In genomic region chr16:27639588-27640276, GRCh38 we compare ENCODE assay signal across 9 cellular contexts.
DNase-seq lines count a peak whose midpoint lies in the region; TF ChIP-seq lines count a peak whose summit lies in the region.
"Had no signal": no experiment of that assay in that cellular context is flagged by ENCODE, and none has a peak within 500 bp of the region (broad histone marks: within the 10 kb centered on the region; RNA-seq: fewer than 3 reads in every experiment).

No MANE protein-coding gene starts in this region.

- no peaks in the 10 kb centered on the region for H3K36me3 ChIP-seq in iPS-15b (ENCODE audit: control insufficient read depth, insufficient read depth, low read length)
- peaks cover 0 to 79% (median 0%) of the 10 kb centered on the region in 6 donors for H3K36me3 ChIP-seq in spleen

- H3K27ac Mint-ChIP-seq in activated CD4-positive, alpha-beta T cell treated with anti-CD3 and anti-CD28 coated beads, Interleukin-2, amount 10 ng/mL, durations not matched to agents 24 days and 14 days, result no peak overlapping the region
- H3K27ac Mint-ChIP-seq in HFFc6, result no peak overlapping the region

- TF ChIP-seq POLR2A in spleen (IDR thresholded peaks at IDR 0.05), result no peak

- H3K9ac ChIP-seq in iPS-15b (ENCODE audit: low read depth, low read length), result no peak overlapping the region

- no peaks in the 10 kb centered on the region for H3K27me3 ChIP-seq in iPS-15b (ENCODE audit: control insufficient read depth, insufficient read depth, low read length)
- H3K27me3 ChIP-seq in spleen (replicated peaks in 1 of 7), result no peaks in the 10 kb centered on the region
- H3K27me3 ChIP-seq: upper lobe of left lung had no signal

- H3K9me3 ChIP-seq in iPS-15b (ENCODE audit: control insufficient read depth, insufficient read depth, low read length), result no peaks in the 10 kb centered on the region
- peaks cover 0 to 6% (median 0%) of the 10 kb centered on the region in 8 donors for H3K9me3 ChIP-seq in spleen
- H3K9me3 ChIP-seq: upper lobe of left lung had no signal

- intact Hi-C loops in activated CD4-positive, alpha-beta T cell treated with anti-CD3 and anti-CD28 coated beads, Interleukin-2, amount 10 ng/mL, durations not matched to agents 24 days and 14 days (cut with micrococcal nuclease), result loop anchor here (1.0 kb wide), 1 partner anchor 431 kb away; no protein-coding TSS in a partner anchor
- intact Hi-C loops in spleen (cut with DNase I; ENCODE audit: low total_unique reads), result no loop called here

- no peaks in the 10 kb centered on the region for H3K9me3 Mint-ChIP-seq in activated CD4-positive, alpha-beta T cell treated with anti-CD3 and anti-CD28 coated beads, Interleukin-2, amount 10 ng/mL, durations not matched to agents 24 days and 14 days
- no peaks in the 10 kb centered on the region for H3K9me3 Mint-ChIP-seq in HFFc6

- 44 to 54% (median 48%) methylated on average over 6 of the region's 6 CpGs for WGBS in spleen, 5 donors

- H3K4me1 Mint-ChIP-seq in activated CD4-positive, alpha-beta T cell treated with anti-CD3 and anti-CD28 coated beads, Interleukin-2, amount 10 ng/mL, durations not matched to agents 24 days and 14 days, result peaks cover 2% of the 10 kb centered on the region
- no peaks in the 10 kb centered on the region for H3K4me1 Mint-ChIP-seq in HFFc6 (ENCODE audit: low read depth)

- peak overlapping the region; percentile 30 for H3K4me3 ChIP-seq in iPS-15b (ENCODE audit: low read depth, low read length)
- H3K4me3 ChIP-seq in spleen, result no peak overlapping the region
- H3K4me3 ChIP-seq: upper lobe of left lung had no signal

- DNase-seq in activated CD4-positive, alpha-beta T cell treated with anti-CD3 and anti-CD28 coated beads, Interleukin-2, amount 10 ng/mL, durations not matched to agents 24 days and 14 days, result peak; percentile 71
- DNase-seq in activated CD4-positive, alpha-beta T cell treated with anti-CD3 and anti-CD28 coated beads for 4 hours, result no peak
- peak; percentile 9 for DNase-seq in HFFc6
- peak; percentile 63 for DNase-seq in NCI-H524 treated with DMSO at 0.1 percent for 48 hours (lab: John Stamatoyannopoulos, UW)
- DNase-seq in astrocyte of the hippocampus (ENCODE audit: low read depth, low spot score), result peak; percentile 81
- DNase-seq in spleen, result no peak
- no peak for DNase-seq in activated gamma-delta T cell treated with Interleukin-2 at 50 U/mL for 16 hours

- no peaks in the 10 kb centered on the region for H3K27me3 Mint-ChIP-seq in activated CD4-positive, alpha-beta T cell treated with anti-CD3 and anti-CD28 coated beads, Interleukin-2, amount 10 ng/mL, durations not matched to agents 24 days and 14 days
- peaks cover 4% of the 10 kb centered on the region; the same call in 1 of the 2 replicates for H3K27me3 Mint-ChIP-seq in HFFc6 (ENCODE audit: insufficient read depth)

- no peaks in the 10 kb centered on the region for H3K36me3 Mint-ChIP-seq in activated CD4-positive, alpha-beta T cell treated with anti-CD3 and anti-CD28 coated beads, Interleukin-2, amount 10 ng/mL, durations not matched to agents 24 days and 14 days (ENCODE audit: low read depth)
- H3K36me3 Mint-ChIP-seq in HFFc6 (ENCODE audit: low read depth), result no peaks in the 10 kb centered on the region

- no peak overlapping the region for H3K4me3 Mint-ChIP-seq in activated CD4-positive, alpha-beta T cell treated with anti-CD3 and anti-CD28 coated beads, Interleukin-2, amount 10 ng/mL, durations not matched to agents 24 days and 14 days
- H3K4me3 Mint-ChIP-seq in HFFc6, result no peak overlapping the region

- H3K4me1 ChIP-seq in iPS-15b (ENCODE audit: control insufficient read depth, insufficient read depth, low read length), result peaks cover 4% of the 10 kb centered on the region
- H3K4me1 ChIP-seq in spleen, result peaks cover 0 to 5% (median 0%) of the 10 kb centered on the region in 6 donors
- H3K4me1 ChIP-seq: upper lobe of left lung had no signal

- H3K27ac ChIP-seq in spleen, result no peak overlapping the region
- H3K27ac ChIP-seq: upper lobe of left lung had no signal

- TF ChIP-seq CTCF in HFFc6 (IDR thresholded peaks at IDR 0.05) (peak; percentile 84), spleen (IDR thresholded peaks at IDR 0.05 in 8 of 11, conservative IDR thresholded peaks at IDR 0.05 in 3 of 11) (peak in 7 of 11 experiments; percentile 27 to 50 (median 36))

Comparison
In these comparisons a context has a peak if more than half of its experiments do, and no peak if none do; other contexts are left out.
1. DNase-seq: peak in activated CD4-positive, alpha-beta T cell treated with anti-CD3 and anti-CD28 coated beads, Interleukin-2, amount 10 ng/mL, durations not matched to agents 24 days and 14 days (single experiment), HFFc6 (single experiment), NCI-H524 treated with DMSO at 0.1 percent for 48 hours (single experiment) and astrocyte of the hippocampus (single experiment); none in activated CD4-positive, alpha-beta T cell treated with anti-CD3 and anti-CD28 coated beads for 4 hours (0 of 2), spleen (single experiment) and activated gamma-delta T cell treated with Interleukin-2 at 50 U/mL for 16 hours (single experiment).